ENCODE assay signal across 9 cellular contexts in genomic region chr1:153699116-153699515, GRCh38. TPM values are rescaled to one million over a fixed set of nuclear protein-coding genes. Genes with fewer than 3 reads are reported as not detected.
A peak's percentile ranks its signal among the peaks of the same experiment; 100 is the strongest.
DNase-seq lines count a peak whose midpoint lies in the region; ATAC-seq and TF ChIP-seq lines count a peak whose summit lies in the region.
"Had no signal": no experiment of that assay in that cellular context is flagged by ENCODE, and none has a peak within 500 bp of the region (broad histone marks: within the 10 kb centered on the region; RNA-seq: fewer than 3 reads in every experiment).

No MANE protein-coding gene starts in this region.

- no peaks in the 10 kb centered on the region for H3K79me2 ChIP-seq in PC-3 (ENCODE audit: low read length)
- H3K79me2 ChIP-seq in fibroblast of lung (ENCODE audit: control insufficient read depth, insufficient read depth, low read length) = no peaks in the 10 kb centered on the region
- no peaks in the 10 kb centered on the region for H3K79me2 ChIP-seq in osteoblast (ENCODE audit: insufficient read depth, low read length)

- H3K9me2 ChIP-seq in PC-3 (replicated peaks; ENCODE audit: low read length) = no peaks in the 10 kb centered on the region

- H3K36me3 ChIP-seq in PC-3 (ENCODE audit: low read depth, low read length) (no peaks in the 10 kb centered on the region), fibroblast of lung (ENCODE audit: control insufficient read depth, insufficient read depth, low read length) (no peaks in the 10 kb centered on the region), osteoblast (ENCODE audit: insufficient read depth, low read length) (no peaks in the 10 kb centered on the region)
- H3K36me3 ChIP-seq: BLaER1 treated with 17β-estradiol and CSF1 and Interleukin-3, amounts not matched to agents 10 nM and 100 nM had no signal

- H3K4me1 ChIP-seq in PC-3 (ENCODE audit: insufficient read depth, low read length) (peaks cover 13% of the 10 kb centered on the region), fibroblast of lung (ENCODE audit: control insufficient read depth, extremely low read depth, insufficient read depth, low read length) (peaks cover 8% of the 10 kb centered on the region), osteoblast (ENCODE audit: insufficient read depth, low read length) (peaks cover 10% of the 10 kb centered on the region)

- ATAC-seq in PC-3 = 0 out of 2 replicates have a peak, but pooled peaks have one; percentile 9
- ATAC-seq in HG03139 (IDR thresholded peaks at IDR 0.05; ENCODE audit: unreplicated experiment) = no peak
- ATAC-seq in HG02938 (IDR thresholded peaks at IDR 0.05; ENCODE audit: unreplicated experiment) = no peak
- ATAC-seq in GM18870 (IDR thresholded peaks at IDR 0.05; ENCODE audit: unreplicated experiment) = no peak

- H2AFZ ChIP-seq in PC-3 (ENCODE audit: low read length) (no peak overlapping the region), fibroblast of lung (ENCODE audit: low read length) (no peak overlapping the region), osteoblast (ENCODE audit: low read length) (peak overlapping the region; percentile 11)

- H3F3A ChIP-seq in PC-3 (ENCODE audit: low read length, unreplicated experiment) = no peaks in the 10 kb centered on the region

- POLR2A ChIA-PET in PC-3 (lab: Charles Lee; ENCODE audit: unreplicated experiment) = no interaction called here

- H3K27me3 ChIP-seq in PC-3 (ENCODE audit: low read length) (no peaks in the 10 kb centered on the region), fibroblast of lung (ENCODE audit: control insufficient read depth, insufficient read depth, low read length) (no peaks in the 10 kb centered on the region), osteoblast (ENCODE audit: insufficient read depth, low read length) (no peaks in the 10 kb centered on the region)

- CTCF ChIA-PET in PC-3 (lab: Charles Lee) = no interaction called here

- H3K4me3 ChIP-seq in PC-3 (ENCODE audit: low read length) (no peak overlapping the region), fibroblast of lung (replicated peaks in 1 of 4; ENCODE audit: control extremely low read depth in 1 of 4, insufficient read depth in 1 of 4, low read depth in 3 of 4, low read length in 4 of 4) (no peak overlapping the region), osteoblast (ENCODE audit: insufficient read depth, low read length) (no peak overlapping the region)

- H3K9ac ChIP-seq in PC-3 (ENCODE audit: low read length) (no peak overlapping the region), fibroblast of lung (ENCODE audit: insufficient read depth, low read length) (no peak overlapping the region)

- BruUV-seq in PC-3 (replicated peaks; lab: Mats Ljungman, UMichigan) = no TSS peak

- TF ChIP-seq CTCF in PC-3 (conservative IDR thresholded peaks at IDR 0.05; ENCODE audit: low read depth, low read length) (no peak), fibroblast of lung (conservative IDR thresholded peaks at IDR 0.05 in 1 of 2, IDR thresholded peaks at IDR 0.05 in 1 of 2; ENCODE audit: low read depth in 1 of 2, low read length in 2 of 2) (no peak), osteoblast (IDR thresholded peaks at IDR 0.05; ENCODE audit: extremely low read depth, low read depth, low read length) (no peak)

- H4K20me1 ChIP-seq in PC-3 (ENCODE audit: low read length) (no peaks in the 10 kb centered on the region), fibroblast of lung (ENCODE audit: control insufficient read depth, extremely low read depth, insufficient read depth, low read length) (no peaks in the 10 kb centered on the region), osteoblast (ENCODE audit: insufficient read depth, low read length) (no peaks in the 10 kb centered on the region)
- H4K20me1 ChIP-seq: BLaER1 treated with 17β-estradiol and CSF1 and Interleukin-3, amounts not matched to agents 10 nM and 100 nM had no signal

- DNase-seq in AG08395 (ENCODE audit: low spot score) = peak; percentile 79
- DNase-seq in PC-3 = no peak
- DNase-seq in fibroblast of lung (ENCODE audit: low read depth in 2 of 2) = peak; percentile 34 to 37
- DNase-seq in osteoblast (ENCODE audit: insufficient read length, low spot score, missing footprints) = peak; percentile 82
- DNase-seq in cerebellar cortex (ENCODE audit: low spot score) = no peak

- H3K4me2 ChIP-seq in PC-3 (ENCODE audit: low read length) (no peak overlapping the region), fibroblast of lung (ENCODE audit: extremely low read depth, insufficient read depth, low read length) (no peak overlapping the region), osteoblast (ENCODE audit: insufficient read depth, low read length) (no peak overlapping the region)

- intact Hi-C loops in PC-3 (cut with micrococcal nuclease) = no loop called here

- H3K9me3 ChIP-seq in PC-3 (ENCODE audit: low read length) = no peaks in the 10 kb centered on the region
- H3K9me3 ChIP-seq in fibroblast of lung (ENCODE audit: control insufficient read depth, insufficient read depth, low read depth, low read length) = no peaks in the 10 kb centered on the region
- H3K9me3 ChIP-seq in osteoblast (ENCODE audit: low read depth, low read length) = no peaks in the 10 kb centered on the region
- H3K9me3 ChIP-seq: BLaER1 treated with 17β-estradiol and CSF1 and Interleukin-3, amounts not matched to agents 10 nM and 100 nM had no signal

- H3K27ac ChIP-seq in PC-3 (ENCODE audit: low read length) = no peak overlapping the region
- no peak overlapping the region for H3K27ac ChIP-seq in fibroblast of lung (ENCODE audit: insufficient read depth, low read length)
- H3K27ac ChIP-seq in osteoblast (ENCODE audit: low read depth, low read length) = no peak overlapping the region

RNA-seq across cellular contexts. Expression of gene NPR1, which starts 20.6 kb away (rescaled TPM):
- total RNA-seq in PC-3 (2014; rRNA removed) (0.46 and 0.84 TPM in 2 replicates), fibroblast of lung (0.66 and 2.1 TPM in 2 replicates), osteoblast (under 0.01 TPM in 1 of 2 replicates, not detected in the other)
- 0.14 and 0.60 TPM in 2 replicates for polyA plus RNA-seq in fibroblast of lung
- 0.26 and 0.93 TPM in 2 replicates for polyA plus RNA-seq in fibroblast of lung (2012)
- polyA minus RNA-seq in fibroblast of lung (ENCODE audit: low replicate concordance) = 0.39 and 3.8 TPM in 2 replicates

RNA-seq across cellular contexts. Expression of gene ILF2, which starts 28.3 kb away (rescaled TPM):
- 398 and 439 TPM in 2 replicates for total RNA-seq in PC-3 (2014; rRNA removed)
- 129 and 135 TPM in 2 replicates for total RNA-seq in fibroblast of lung
- 235 and 344 TPM in 2 replicates for polyA plus RNA-seq in fibroblast of lung
- polyA plus RNA-seq in fibroblast of lung (2012) = 137 and 214 TPM in 2 replicates
- 141 and 203 TPM in 2 replicates for polyA minus RNA-seq in fibroblast of lung (ENCODE audit: low replicate concordance)
- total RNA-seq in osteoblast = 130 and 142 TPM in 2 replicates

RNA-seq across cellular contexts. Expression of gene INTS3, which starts 28.7 kb away (rescaled TPM):
- total RNA-seq in PC-3 (2014; rRNA removed) = 46.5 and 57.4 TPM in 2 replicates
- 30.0 and 37.3 TPM in 2 replicates for total RNA-seq in fibroblast of lung
- polyA plus RNA-seq in fibroblast of lung = 31.4 and 42.2 TPM in 2 replicates
- 21.9 and 31.0 TPM in 2 replicates for polyA plus RNA-seq in fibroblast of lung (2012)
- polyA minus RNA-seq in fibroblast of lung (ENCODE audit: low replicate concordance) = 62.4 and 69.9 TPM in 2 replicates
- total RNA-seq in osteoblast = 42.4 and 42.7 TPM in 2 replicates

RNA-seq across cellular contexts. Expression of gene SNAPIN, which starts 40.6 kb away (rescaled TPM):
- 46.4 and 82.0 TPM in 2 replicates for total RNA-seq in PC-3 (2014; rRNA removed)
- 72.7 and 76.5 TPM in 2 replicates for total RNA-seq in fibroblast of lung
- 52.0 and 56.8 TPM in 2 replicates for polyA plus RNA-seq in fibroblast of lung
- polyA plus RNA-seq in fibroblast of lung (2012) = 49.7 and 52.3 TPM in 2 replicates
- polyA minus RNA-seq in fibroblast of lung (ENCODE audit: low replicate concordance) = 17.7 and 20.9 TPM in 2 replicates
- 53.6 TPM in 2 replicates for total RNA-seq in osteoblast

Comparison
In these comparisons a context has a peak if more than half of its experiments do, and no peak if none do; other contexts are left out.
1. DNase-seq: peak in AG08395 (single experiment), fibroblast of lung (2 of 2) and osteoblast (single experiment); none in PC-3 (single experiment) and cerebellar cortex (single experiment).